ENCODE assay signal across 30 cellular contexts in genomic region chr6:169926617-169927417, GRCh38.
"Had no signal": no experiment of that assay in that cellular context is flagged by ENCODE, and none has a peak within 500 bp of the region (broad histone marks: within the 10 kb centered on the region; RNA-seq: fewer than 3 reads in every experiment).

No MANE protein-coding gene starts in this region.

- DNase-seq: activated B cell treated with CpG ODN at 0.5 μM for 24 hours; activated CD4-positive, alpha-beta T cell treated with anti-CD3 and anti-CD28 coated beads for 48 hours; activated CD4-positive, alpha-beta T cell treated with anti-CD3 and anti-CD28 coated beads, Interleukin-2, amount 50 U/mL, for 1 hour; activated CD4-positive, alpha-beta T cell treated with anti-CD3 and anti-CD28 coated beads, Interleukin-2, amount 50 U/mL, for 48 hours; activated CD8-positive, alpha-beta T cell treated with anti-CD3 and anti-CD28 coated beads, Interleukin-2, amount 10 ng/mL, durations not matched to agents 7 days and 5 days; activated effector memory CD4-positive, alpha-beta T cell treated with Interleukin-2 at 50 U/mL for 16 hours; activated gamma-delta T cell treated with Interleukin-2 at 50 U/mL for 16 hours; activated naive CD4-positive, alpha-beta T cell treated with anti-CD3 and anti-CD28 coated beads, Interleukin-2, amount 50 U/mL, for 16 hours; activated naive CD4-positive, alpha-beta T cell treated with Interleukin-2 at 50 U/mL for 16 hours; activated T-cell treated with anti-CD3 and anti-CD28 coated beads for 4 hours; activated T-cell treated with anti-CD3 and anti-CD28 coated beads, Interleukin-2, amount 50 U/mL, for 24 hours; activated T-cell treated with anti-CD3 and anti-CD28 coated beads, Interleukin-2, amount 50 U/mL, for 72 hours; amniotic stem cell; anterior cingulate cortex; brain microvascular endothelial cell; caudate nucleus; cortex of kidney; dermis blood vessel endothelial cell; effector memory CD4-positive, alpha-beta T cell; endodermal cell; foreskin keratinocyte; gastrocnemius medialis; T-helper 1 cell; T-helper 17 cell; T1000; WERI-Rb-1 had no signal

- H3K9me3 ChIP-seq: gastrocnemius medialis had no signal

- H3K4me1 Mint-ChIP-seq: activated B cell treated with CpG ODN at 0.5 μM for 24 hours, T-helper 17 cell had no signal

- H3K27me3 Mint-ChIP-seq: T-helper 17 cell had no signal

- H3K9me3 Mint-ChIP-seq: activated T-cell treated with anti-CD3 and anti-CD28 coated beads, Interleukin-2, amount 50 U/mL, for 24 hours; endodermal cell; T-helper 2 cell treated with Interferon-gamma antibody and Interleukin-4, amounts not matched to agents 5 μg/mL and 100 μg/mL, for 36 hours had no signal

- H3K4me1 ChIP-seq: foreskin keratinocyte, gastrocnemius medialis had no signal

- H3K36me3 ChIP-seq: brain microvascular endothelial cell, gastrocnemius medialis, WERI-Rb-1 had no signal

- H3K4me3 Mint-ChIP-seq: activated B cell treated with CpG ODN at 0.5 μM for 24 hours; activated CD8-positive, alpha-beta T cell treated with anti-CD3 and anti-CD28 coated beads, Interleukin-2, amount 10 ng/mL, durations not matched to agents 7 days and 5 days; activated naive CD8-positive, alpha-beta T cell; activated T-cell treated with anti-CD3 and anti-CD28 coated beads, Interleukin-2, amount 50 U/mL, for 24 hours; activated T-cell treated with anti-CD3 and anti-CD28 coated beads, Interleukin-2, amount 50 U/mL, for 72 hours; endodermal cell; T-helper 17 cell; T-helper 2 cell treated with Interferon-gamma antibody and Interleukin-4, amounts not matched to agents 5 μg/mL and 100 μg/mL, for 36 hours had no signal

- H3K4me3 ChIP-seq: gastrocnemius medialis had no signal

- ATAC-seq: activated CD4-positive, CD25-positive, alpha-beta regulatory T cell treated with anti-CD3 and anti-CD28 coated beads, Interleukin-2, amount 50 U/mL, for 24 hours; activated CD8-positive, alpha-beta T cell treated with anti-CD3 and anti-CD28 coated beads, Interleukin-2, amount 10 ng/mL, durations not matched to agents 7 days and 5 days; activated T-cell treated with anti-CD3 and anti-CD28 coated beads, Interleukin-2, amount 50 U/mL, for 72 hours; esophagus mucosa; foreskin keratinocyte; gastrocnemius medialis; T-helper 17 cell had no signal

- H3K27me3 ChIP-seq: brain microvascular endothelial cell, gastrocnemius medialis had no signal

- H3K27ac Mint-ChIP-seq: activated B cell treated with CpG ODN at 0.5 μM for 24 hours; activated CD8-positive, alpha-beta T cell treated with anti-CD3 and anti-CD28 coated beads, Interleukin-2, amount 10 ng/mL, durations not matched to agents 7 days and 5 days; activated naive CD8-positive, alpha-beta T cell; activated T-cell treated with anti-CD3 and anti-CD28 coated beads, Interleukin-2, amount 50 U/mL, for 24 hours; activated T-cell treated with anti-CD3 and anti-CD28 coated beads, Interleukin-2, amount 50 U/mL, for 72 hours; endodermal cell; T-helper 17 cell; T-helper 2 cell treated with Interferon-gamma antibody and Interleukin-4, amounts not matched to agents 5 μg/mL and 100 μg/mL, for 36 hours had no signal

- H3K36me3 Mint-ChIP-seq: activated naive CD8-positive, alpha-beta T cell had no signal
